11 cellular contexts compared by ENCODE assay signal in genomic region chr16:53224932-53225533, GRCh38.
DNase-seq lines count a peak whose midpoint lies in the region; ATAC-seq and TF ChIP-seq lines count a peak whose summit lies in the region.
"Had no signal": no experiment of that assay in that cellular context is flagged by ENCODE, and none has a peak within 500 bp of the region (broad histone marks: within the 10 kb centered on the region; RNA-seq: fewer than 3 reads in every experiment).

No MANE protein-coding gene starts in this region.

- no peak overlapping the region for H3K9ac ChIP-seq in mesendoderm (ENCODE audit: low read length)

- no peaks in the 10 kb centered on the region for H3K36me3 ChIP-seq in mesendoderm (ENCODE audit: control insufficient read depth, insufficient read depth, low read length)

- no peak overlapping the region for H3K4ac ChIP-seq in mesendoderm (ENCODE audit: low read depth, low read length)

- no peak overlapping the region for H2BK5ac ChIP-seq in mesendoderm (ENCODE audit: low read length)

- H3K79me2 ChIP-seq in mesendoderm (ENCODE audit: control insufficient read depth, insufficient read depth, low read length): peaks cover 4% of the 10 kb centered on the region

- H4K8ac ChIP-seq in mesendoderm (ENCODE audit: low read depth, low read length): no peak overlapping the region

- H3K36me3 Mint-ChIP-seq in Calu3 (ENCODE audit: insufficient read depth, unreplicated experiment): peaks cover 28% of the 10 kb centered on the region
- H3K36me3 Mint-ChIP-seq in activated naive CD8-positive, alpha-beta T cell treated with anti-CD3 and anti-CD28 coated beads for 36 hours: peaks cover 8% of the 10 kb centered on the region

- CTCF ChIA-PET in Calu3 (lab: Charles Lee): no interaction called here

- H3K4me3 Mint-ChIP-seq in Calu3 (ENCODE audit: low read depth, unreplicated experiment): no peak overlapping the region
- H3K4me3 Mint-ChIP-seq in activated naive CD8-positive, alpha-beta T cell treated with anti-CD3 and anti-CD28 coated beads for 36 hours: no peak overlapping the region

- H2BK120ac ChIP-seq in mesendoderm (ENCODE audit: low read depth, low read length): no peak overlapping the region

- no peaks in the 10 kb centered on the region for H3K4me1 Mint-ChIP-seq in Calu3 (ENCODE audit: low read depth, unreplicated experiment)
- H3K4me1 Mint-ChIP-seq in activated naive CD8-positive, alpha-beta T cell treated with anti-CD3 and anti-CD28 coated beads for 36 hours: peaks cover 1% of the 10 kb centered on the region

- no peaks in the 10 kb centered on the region for H3K4me1 ChIP-seq in mesendoderm (ENCODE audit: control insufficient read depth, low read depth, low read length)

- intact Hi-C loops in Calu3 (cut with micrococcal nuclease; ENCODE audit: unreplicated experiment): no loop called here

- H3K27ac ChIP-seq in mesendoderm (ENCODE audit: low read depth, low read length): no peak overlapping the region

- H3K27me3 ChIP-seq in mesendoderm (ENCODE audit: insufficient read depth, low read length, poor library complexity): no peaks in the 10 kb centered on the region

- DNase-seq in Calu3 (no peak), M059J (ENCODE audit: low read depth) (peak; percentile 56), astrocyte of the hippocampus (ENCODE audit: low read depth, low spot score) (peak; percentile 24), mesendoderm (peak; percentile 61), NCI-H1092 treated with DMSO at 0.1 percent for 48 hours (lab: John Stamatoyannopoulos, UW) (no peak)
- DNase-seq in activated naive CD8-positive, alpha-beta T cell treated with anti-CD3 and anti-CD28 coated beads for 36 hours: no peak
- DNase-seq: activated T-cell treated with anti-CD3 and anti-CD28 coated beads, Interleukin-2, amount 50 U/mL, for 1 hour; central memory CD4-positive, alpha-beta T cell; NCI-H82 had no signal

- no peak overlapping the region for H3K23ac ChIP-seq in mesendoderm (ENCODE audit: low read length)

- H4K5ac ChIP-seq in mesendoderm (ENCODE audit: low read length): no peak overlapping the region

- BruUV-seq in Calu3 (replicated peaks; lab: Mats Ljungman, UMichigan): TSS peak; percentile 8

- no peak for ATAC-seq in HG03280 (IDR thresholded peaks at IDR 0.05; ENCODE audit: unreplicated experiment)
- ATAC-seq in GM18870 (IDR thresholded peaks at IDR 0.05; ENCODE audit: unreplicated experiment): no peak

- no CpG with 5 or more reads among the region's 2 CpGs for WGBS in mesendoderm (ENCODE audit: extremely low coverage, insufficient coverage, low lambda C conversion rate)

- no peak overlapping the region for H3K56ac ChIP-seq in mesendoderm (ENCODE audit: low read length)

- no peak overlapping the region for H2AK5ac ChIP-seq in mesendoderm (ENCODE audit: low read length)

- no peak for TF ChIP-seq CTCF in Calu3 (IDR thresholded peaks at IDR 0.05; ENCODE audit: unreplicated experiment)

- no peak overlapping the region for H3K18ac ChIP-seq in mesendoderm (ENCODE audit: low read length)

- no peak overlapping the region for H3K4me3 ChIP-seq in mesendoderm (ENCODE audit: low read length)

- no peak overlapping the region for H3K27ac Mint-ChIP-seq in Calu3 (ENCODE audit: unreplicated experiment)
- H3K27ac Mint-ChIP-seq in activated naive CD8-positive, alpha-beta T cell treated with anti-CD3 and anti-CD28 coated beads for 36 hours: no peak overlapping the region

- no peak overlapping the region for H2BK15ac ChIP-seq in mesendoderm (replicated peaks; ENCODE audit: low read depth)

- H3K79me1 ChIP-seq in mesendoderm (ENCODE audit: low read length): peaks cover 4% of the 10 kb centered on the region

- no peak overlapping the region for H3K4me2 ChIP-seq in mesendoderm (ENCODE audit: low read length)

- H3K9me3 Mint-ChIP-seq in Calu3 (ENCODE audit: low read depth, unreplicated experiment): no peaks in the 10 kb centered on the region
- no peaks in the 10 kb centered on the region for H3K9me3 Mint-ChIP-seq in activated naive CD8-positive, alpha-beta T cell treated with anti-CD3 and anti-CD28 coated beads for 36 hours

- H3K27me3 Mint-ChIP-seq in Calu3 (ENCODE audit: unreplicated experiment): no peaks in the 10 kb centered on the region
- H3K27me3 Mint-ChIP-seq in activated naive CD8-positive, alpha-beta T cell treated with anti-CD3 and anti-CD28 coated beads for 36 hours: no peaks in the 10 kb centered on the region

Comparison
In these comparisons a context has a peak if more than half of its experiments do, and no peak if none do; other contexts are left out.
1. DNase-seq: peak in M059J (single experiment), astrocyte of the hippocampus (single experiment) and mesendoderm (single experiment); none in Calu3 (single experiment), NCI-H1092 treated with DMSO at 0.1 percent for 48 hours (single experiment) and activated naive CD8-positive, alpha-beta T cell treated with anti-CD3 and anti-CD28 coated beads for 36 hours (single experiment).